7 cellular contexts compared by ENCODE assay signal in genomic region chr2:178796079-178796677, GRCh38. TPM values are rescaled to one million over a fixed set of nuclear protein-coding genes. Genes with fewer than 3 reads are reported as not detected.
DNase-seq lines count a peak whose midpoint lies in the region; ATAC-seq and TF ChIP-seq lines count a peak whose summit lies in the region.

No MANE protein-coding gene starts in this region.

- H3K4me3 ChIP-seq in astrocyte of the spinal cord (ENCODE audit: low read depth, low read length) (no peak overlapping the region), lower lobe of right lung (no peak overlapping the region)

- H3K36me3 Mint-ChIP-seq in immature natural killer cell: peaks cover 0 to 3% (median 0%) of the 10 kb centered on the region in 3 donors

- H3K9me3 ChIP-seq in lower lobe of right lung: no peaks in the 10 kb centered on the region

- peak; percentile 49 for TF ChIP-seq CTCF in GM10248 (IDR thresholded peaks at IDR 0.05; ENCODE audit: control extremely low read depth, extremely low read depth, low read depth, missing control alignments)
- TF ChIP-seq CTCF in astrocyte of the spinal cord (IDR thresholded peaks at IDR 0.05; ENCODE audit: low read depth, low read length): peak; percentile 49
- TF ChIP-seq CTCF in lower lobe of right lung (IDR thresholded peaks at IDR 0.05): peak; percentile 63

- no peak overlapping the region for H3K27ac ChIP-seq in lower lobe of right lung

- peaks cover 0 to 3% (median 0%) of the 10 kb centered on the region in 3 donors for H3K27me3 Mint-ChIP-seq in immature natural killer cell (ENCODE audit: low read depth in 3 of 3)

- CTCF ChIA-PET in GM10248 (lab: Yijun Ruan, JAX): interaction anchor here (0.7 to 4.2 kb wide), 17 partner anchors 8 to 337 kb away, joined by 3 to 17 read pairs (median 7); no protein-coding TSS in a partner anchor

- no peaks in the 10 kb centered on the region for H3K4me1 Mint-ChIP-seq in immature natural killer cell

- ATAC-seq in lower lobe of right lung: no peak
- ATAC-seq in stimulated activated naive CD8-positive, alpha-beta T cell treated with anti-CD3 and anti-CD28 coated beads, Interleukin-15, Interleukin-2, amounts not matched to agents 100 U/mL and 50 U/mL, for 24 hours: no peak

- in situ Hi-C loops in astrocyte of the spinal cord (cut with HindIII; ENCODE audit: low sequenced_read_pairs): no loop called here

- DNase-seq in GM10248 (ENCODE audit: extremely low spot score): peak; percentile 46
- peak; percentile 22 for DNase-seq in NCI-H128 (lab: John Stamatoyannopoulos, UW; ENCODE audit: unreplicated experiment)
- DNase-seq in astrocyte of the spinal cord (ENCODE audit: low read depth, low spot score): peak; percentile 74
- no peak for DNase-seq in lower lobe of right lung
- DNase-seq in stimulated activated naive CD8-positive, alpha-beta T cell treated with anti-CD3 and anti-CD28 coated beads, Interleukin-15, Interleukin-2, amounts not matched to agents 100 U/mL and 50 U/mL, for 24 hours: no peak
- DNase-seq in immature natural killer cell: no peak
- no peak for DNase-seq in stimulated activated CD4-positive, alpha-beta T cell treated with anti-CD3 and anti-CD28 coated beads, Interleukin-4, amount 100 ng/mL, for 24 hours

- POLR2A ChIA-PET in GM10248 (lab: Yijun Ruan, JAX): no interaction called here

- H3K27me3 ChIP-seq in lower lobe of right lung (ENCODE audit: low read depth): no peaks in the 10 kb centered on the region

- H3K4me1 ChIP-seq in lower lobe of right lung: no peaks in the 10 kb centered on the region

- peaks cover 20% of the 10 kb centered on the region for H3K36me3 ChIP-seq in lower lobe of right lung

- H3K9me3 Mint-ChIP-seq in immature natural killer cell: peaks cover 0 to 2% (median 0%) of the 10 kb centered on the region in 6 donors

- H3K4me3 Mint-ChIP-seq in immature natural killer cell: no peak overlapping the region

- H3K27ac Mint-ChIP-seq in immature natural killer cell: no peak overlapping the region

- intact Hi-C loops in lower lobe of right lung (cut with DNase I): no loop called here

RNA-seq across cellular contexts. Expression of gene TTN, which starts 11.0 kb away (rescaled TPM):
- 40.3 TPM for total RNA-seq in lower lobe of right lung
- polyA plus RNA-seq in immature natural killer cell: 1 to 10 TPM in 1 of 3 donors, under 1 TPM in 2; 0.06 to 1.7 (median 0.58) TPM

Comparison
In these comparisons a context has a peak if more than half of its experiments do, and no peak if none do; other contexts are left out.
1. DNase-seq: peak in GM10248 (single experiment), NCI-H128 (single experiment) and astrocyte of the spinal cord (single experiment); none in lower lobe of right lung (single experiment), stimulated activated naive CD8-positive, alpha-beta T cell treated with anti-CD3 and anti-CD28 coated beads, Interleukin-15, Interleukin-2, amounts not matched to agents 100 U/mL and 50 U/mL, for 24 hours (single experiment), immature natural killer cell (0 of 3) and stimulated activated CD4-positive, alpha-beta T cell treated with anti-CD3 and anti-CD28 coated beads, Interleukin-4, amount 100 ng/mL, for 24 hours (single experiment).
2. Peak in every context shown above with its lines, with median percentiles within 50 percentile points of each other: CTCF ChIP-seq.